Comparison of ENCODE assay signal across 8 cellular contexts in the genomic region with DNA sequence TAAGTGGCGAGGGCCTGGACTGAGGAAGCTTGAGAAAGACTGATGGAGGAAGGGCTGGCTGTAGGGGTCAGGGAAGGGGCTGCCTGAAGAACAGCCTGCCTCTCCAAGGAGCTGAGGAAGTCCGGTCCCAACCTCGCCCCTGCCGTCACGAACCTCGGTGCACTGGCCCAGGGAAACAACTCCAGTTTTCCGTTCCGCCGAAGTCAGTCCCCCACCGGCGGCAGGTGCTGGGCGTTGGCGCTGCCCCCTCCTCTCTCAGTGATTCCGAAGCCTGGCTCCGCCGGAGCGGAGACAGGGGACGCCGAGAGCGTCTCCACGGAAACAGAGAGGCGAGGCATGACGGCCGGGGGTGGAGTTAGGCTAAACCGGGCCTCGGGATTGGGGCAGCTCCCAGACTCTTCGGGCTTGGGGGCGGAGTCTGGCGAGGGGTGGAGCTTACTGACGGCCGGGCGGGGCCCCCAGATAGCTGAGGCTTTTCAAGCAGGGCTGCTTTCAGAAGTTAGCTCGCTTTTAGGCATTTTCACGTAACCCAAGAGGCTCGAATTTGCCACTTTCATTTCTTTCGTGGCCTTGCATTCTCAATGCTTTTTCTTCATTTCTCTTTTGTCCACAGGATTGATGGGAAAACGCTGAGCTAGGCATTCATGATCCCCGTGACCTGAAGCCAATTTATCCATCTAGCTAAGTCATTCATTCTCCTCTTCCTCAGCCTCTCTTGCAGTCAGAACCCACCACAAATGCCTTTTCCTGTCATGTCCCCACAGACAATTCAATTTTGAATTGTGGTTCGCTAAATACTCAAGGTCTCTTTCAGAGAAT. TPM values are rescaled to one million over a fixed set of nuclear protein-coding genes. Genes with fewer than 3 reads are reported as not detected.
DNase-seq lines count a peak whose midpoint lies in the region; ATAC-seq and TF ChIP-seq lines count a peak whose summit lies in the region.

TSS of gene TTC29 (minus strand) at position 309 of the 819 bp plus-strand sequence. CDS start 5,969 bp downstream, outside the sequence.

- no TSS peak for BruUV-seq in Caco-2 (replicated peaks; lab: Mats Ljungman, UMichigan)

- no peak within 1 kb of the TSS for H3K27ac ChIP-seq in esophagus squamous epithelium
- no peak within 1 kb of the TSS for H3K27ac ChIP-seq in muscle layer of duodenum (ENCODE audit: low read length)

- H3K9me3 ChIP-seq in Caco-2 (no peaks in the 10 kb centered on the region), esophagus squamous epithelium (no peaks in the 10 kb centered on the region), muscle layer of duodenum (ENCODE audit: control insufficient read depth in 1 of 2, low read length in 2 of 2) (no peaks in the 10 kb centered on the region)

- TF ChIP-seq POLR2A in esophagus squamous epithelium (IDR thresholded peaks at IDR 0.05), result no peak

- TF ChIP-seq CTCF in Caco-2 (IDR thresholded peaks at IDR 0.05; ENCODE audit: insufficient read depth in 1 of 2, low read depth in 1 of 2, low read length in 1 of 2, severe bottlenecking in 1 of 2, unreplicated experiment in 1 of 2) (no peak), esophagus squamous epithelium (IDR thresholded peaks at IDR 0.05) (no peak)

- no peaks in the 10 kb centered on the region for H3K36me3 Mint-ChIP-seq in Caco-2 (ENCODE audit: insufficient read depth, unreplicated experiment)

- no peaks in the 10 kb centered on the region for H3K4me1 ChIP-seq in Caco-2
- peaks cover 5 to 21% (median 6%) of the 10 kb centered on the region in 3 donors for H3K4me1 ChIP-seq in esophagus squamous epithelium
- peaks cover 0 to 10% of the 10 kb centered on the region in 2 donors for H3K4me1 ChIP-seq in muscle layer of duodenum (ENCODE audit: control insufficient read depth in 1 of 2, insufficient read depth in 2 of 2, low read length in 2 of 2)

- H3K27me3 ChIP-seq in Caco-2 (replicated peaks; ENCODE audit: control insufficient read depth, insufficient read depth, low read length), result no peaks in the 10 kb centered on the region
- H3K27me3 ChIP-seq in esophagus squamous epithelium, result peaks cover 0 to 25% (median 0%) of the 10 kb centered on the region in 4 donors
- H3K27me3 ChIP-seq in muscle layer of duodenum (ENCODE audit: low read depth, low read length), result no peaks in the 10 kb centered on the region

- peak within 1 kb of the TSS; percentile 25 for H3K4me3 ChIP-seq in Caco-2 (ENCODE audit: low read depth, low read length)
- peak within 1 kb of the TSS; percentile 26 to 66 (median 44) for H3K4me3 ChIP-seq in esophagus squamous epithelium
- peak within 1 kb of the TSS; percentile 77 to 78 for H3K4me3 ChIP-seq in muscle layer of duodenum (ENCODE audit: low read depth in 1 of 2, low read length in 2 of 2)

- CTCF ChIA-PET in Caco-2 (lab: Charles Lee), result no interaction called here

- POLR2A ChIA-PET in Caco-2 (lab: Charles Lee), result no interaction called here

- DNase-seq in Caco-2 (peak; percentile 82), HT1080 (ENCODE audit: low read depth) (peak; percentile 86), OCI-M1 (lab: John Stamatoyannopoulos, UW) (peak; percentile 96), esophagus squamous epithelium (lab: John Stamatoyannopoulos, UW) (peak; percentile 5)
- DNase-seq in activated T-cell treated with anti-CD3 and anti-CD28 coated beads, Interleukin-2, amount 50 U/mL, for 48 hours, result peak; percentile 93
- peak; percentile 93 for DNase-seq in stimulated activated CD8-positive, alpha-beta memory T cell treated with anti-CD3 and anti-CD28 coated beads, Interleukin-4, amount 100 ng/mL, for 48 hours

- ATAC-seq in GM21390 (IDR thresholded peaks at IDR 0.05; ENCODE audit: unreplicated experiment), result peak; percentile 100

- intact Hi-C loops in Caco-2 (cut with micrococcal nuclease; ENCODE audit: unreplicated experiment), result loop anchor here (10.0 kb wide), 1 partner anchor 149 kb away; no protein-coding TSS in a partner anchor
- intact Hi-C loops in esophagus squamous epithelium (cut with DNase I), result no loop called here

- H3K27ac Mint-ChIP-seq in Caco-2 (ENCODE audit: unreplicated experiment), result no peak within 1 kb of the TSS

- H3K4me1 Mint-ChIP-seq in Caco-2 (ENCODE audit: low read depth, unreplicated experiment), result peaks cover 8% of the 10 kb centered on the region

- H3K4me3 Mint-ChIP-seq in Caco-2 (ENCODE audit: unreplicated experiment), result peak within 1 kb of the TSS; percentile 61

- 1 to 2% methylated on average over 10 to 19 of the region's 39 CpGs for WGBS in esophagus squamous epithelium, 2 donors

- peaks cover 18% of the 10 kb centered on the region for H3K27me3 Mint-ChIP-seq in Caco-2 (ENCODE audit: insufficient read depth, unreplicated experiment)

- no peaks in the 10 kb centered on the region for H3K9me3 Mint-ChIP-seq in Caco-2 (ENCODE audit: unreplicated experiment)

- no peaks in the 10 kb centered on the region for H3K36me3 ChIP-seq in Caco-2 (ENCODE audit: control insufficient read depth, insufficient read depth, low read length)
- H3K36me3 ChIP-seq in esophagus squamous epithelium, result no peaks in the 10 kb centered on the region
- no peaks in the 10 kb centered on the region for H3K36me3 ChIP-seq in muscle layer of duodenum (ENCODE audit: control insufficient read depth in 1 of 2, insufficient read depth in 2 of 2, low read length in 2 of 2)

RNA-seq across cellular contexts. Expression of gene TTC29, which starts in this region (rescaled TPM):
- not detected in 2 replicates for total RNA-seq in Caco-2 (2022)
- total RNA-seq in HT1080 (2014; rRNA removed; shearing (Covaris generic)), result 0.29 TPM in 1 of 2 replicates, not detected in the other
- polyA plus RNA-seq in HT1080 (2015; cell fraction: cytosol; rRNA removed), result 0.33 and 0.45 TPM in 2 replicates
- 0.12 TPM in 1 of 2 replicates, not detected in the other for polyA plus RNA-seq in HT1080 (2015; cell fraction: nucleus; rRNA removed)
- not detected for total RNA-seq in esophagus squamous epithelium

Comparison
In these comparisons a context has a peak if more than half of its experiments do, and no peak if none do; other contexts are left out.
1. Peak in DNase-seq and H3K4me3 ChIP-seq in Caco-2; RNA of the gene not detected or under 1 TPM.
2. Peak in DNase-seq in HT1080; RNA of the gene not detected or under 1 TPM.
3. Peak in DNase-seq and H3K4me3 ChIP-seq in esophagus squamous epithelium; RNA of the gene not detected or under 1 TPM.
4. DNase-seq: peak in every context shown above with its lines; median percentile 96 in OCI-M1; 93 in activated T-cell treated with anti-CD3 and anti-CD28 coated beads, Interleukin-2, amount 50 U/mL, for 48 hours; 93 in stimulated activated CD8-positive, alpha-beta memory T cell treated with anti-CD3 and anti-CD28 coated beads, Interleukin-4, amount 100 ng/mL, for 48 hours; 86 in HT1080; 82 in Caco-2; 5 in esophagus squamous epithelium.
5. H3K4me3 ChIP-seq: peak in every context shown above with its lines; median percentile 78 in muscle layer of duodenum; 44 in esophagus squamous epithelium; 25 in Caco-2.